13 cellular contexts compared by ENCODE assay signal in genomic region chr2:157901325-157901724, GRCh38. TPM values are rescaled to one million over a fixed set of nuclear protein-coding genes. Genes with fewer than 3 reads are reported as not detected.
DNase-seq lines count a peak whose midpoint lies in the region; ATAC-seq, FAIRE-seq and TF ChIP-seq lines count a peak whose summit lies in the region.
"Had no signal": no experiment of that assay in that cellular context is flagged by ENCODE, and none has a peak within 500 bp of the region (broad histone marks: within the 10 kb centered on the region; RNA-seq: fewer than 3 reads in every experiment).

No MANE protein-coding gene starts in this region.

- 29% methylated on average over 3 of the region's 3 CpGs for WGBS in GM12878 (ENCODE audit: insufficient coverage, insufficient replicate concordance, low lambda C conversion rate, missing lambda C conversion rate)

- ATAC-seq in GM12878, result no peak
- ATAC-seq: gastroesophageal sphincter, psoas muscle had no signal

- H3K4me2 ChIP-seq in GM12878 (ENCODE audit: control insufficient read depth, insufficient read depth) (no peak overlapping the region), neural progenitor cell (no peak overlapping the region)

- H3K27ac Mint-ChIP-seq in activated CD4-positive, alpha-beta T cell treated with anti-CD3 and anti-CD28 coated beads, Interleukin-2, amount 10 ng/mL, durations not matched to agents 7 days and 5 days, result peak overlapping the region; percentile 100
- no peak overlapping the region for H3K27ac Mint-ChIP-seq in neural progenitor cell

- no peaks in the 10 kb centered on the region for H3F3A ChIP-seq in neural progenitor cell (ENCODE audit: low read depth)

- FAIRE-seq in GM12878 (lab: Jason Lieb, UNC), result no peak
- FAIRE-seq: HTR-8/SVneo had no signal

- in situ Hi-C loops in GM12878 (cut with MboI), result no loop called here

- CTCF ChIA-PET in activated CD4-positive, alpha-beta T cell treated with anti-CD3 and anti-CD28 coated beads, Interleukin-2, amount 10 ng/mL, durations not matched to agents 7 days and 5 days (lab: Charles Lee), result interaction anchor here (0.5 to 3.5 kb wide), 10 partner anchors 9 to 409 kb away, joined by 3 to 17 read pairs (median 4); partner anchors contain the start of gene ACVR1
- CTCF ChIA-PET in GM12878 (lab: Yijun Ruan, JAX), result interaction anchor here (0.5 to 1.5 kb wide), 5 partner anchors 9 to 123 kb away, joined by 3 to 5 read pairs (median 4); no protein-coding TSS in a partner anchor

- H3K9ac ChIP-seq in GM12878 (ENCODE audit: control insufficient read depth, insufficient read depth, low read length) (no peak overlapping the region), neural progenitor cell (no peak overlapping the region)

- peaks cover 4% of the 10 kb centered on the region for H3K9me3 Mint-ChIP-seq in activated CD4-positive, alpha-beta T cell treated with anti-CD3 and anti-CD28 coated beads, Interleukin-2, amount 10 ng/mL, durations not matched to agents 7 days and 5 days
- H3K9me3 Mint-ChIP-seq in neural progenitor cell, result peaks cover 2% of the 10 kb centered on the region

- SMC1A ChIA-PET in GM12878 (lab: Charles Lee; ENCODE audit: uncharacterized antibody, unreplicated experiment), result interaction anchor here (1.9 kb wide), 1 partner anchor 10 kb away, joined by 7 read pairs; no protein-coding TSS in a partner anchor

- no peak for TF ChIP-seq RAD21 in GM12878 (IDR thresholded peaks at IDR 0.05; ENCODE audit: insufficient read depth, low read depth, low read length)

- BruUV-seq in GM12878 (replicated peaks; lab: Mats Ljungman, UMichigan), result no TSS peak

- H3K4me3 ChIP-seq in GM12878 (no peak overlapping the region), neural progenitor cell (no peak overlapping the region), coronary artery (no peak overlapping the region)
- H3K4me3 ChIP-seq: gastroesophageal sphincter, psoas muscle, thyroid gland had no signal

- no peaks in the 10 kb centered on the region for H3K36me3 ChIP-seq in GM12878 (ENCODE audit: control insufficient read depth in 2 of 2, insufficient read depth in 2 of 2, low read length in 1 of 2)
- H3K36me3 ChIP-seq in neural progenitor cell, result no peaks in the 10 kb centered on the region
- H3K36me3 ChIP-seq: gastroesophageal sphincter, thyroid gland had no signal

- H3K4me1 Mint-ChIP-seq in activated CD4-positive, alpha-beta T cell treated with anti-CD3 and anti-CD28 coated beads, Interleukin-2, amount 10 ng/mL, durations not matched to agents 7 days and 5 days, result peaks cover 59% of the 10 kb centered on the region
- peaks cover 5% of the 10 kb centered on the region for H3K4me1 Mint-ChIP-seq in neural progenitor cell

- TF ChIP-seq EP300 in GM12878 (IDR thresholded peaks at IDR 0.05; ENCODE audit: borderline replicate concordance in 1 of 2, control insufficient read depth in 1 of 2, low read depth in 2 of 2, low read length in 2 of 2), result no peak

- H4K20me1 ChIP-seq in GM12878 (ENCODE audit: control insufficient read depth, insufficient read depth), result no peaks in the 10 kb centered on the region
- H4K20me1 ChIP-seq in neural progenitor cell (ENCODE audit: low read depth), result no peaks in the 10 kb centered on the region

- peak in 2 of 3 experiments; percentile 19 to 44; a peak in 3 of 6 replicates for TF ChIP-seq CTCF in GM12878 (IDR thresholded peaks at IDR 0.05 in 2 of 3, conservative IDR thresholded peaks at IDR 0.05 in 1 of 3; ENCODE audit: control insufficient read depth in 2 of 3, extremely low read depth in 1 of 3, insufficient read depth in 1 of 3, low read depth in 3 of 3, low read length in 3 of 3)
- TF ChIP-seq CTCF in neural progenitor cell (IDR thresholded peaks at IDR 0.05), result peak; percentile 47
- TF ChIP-seq CTCF in coronary artery (IDR thresholded peaks at IDR 0.05), result no peak

- RAD21 ChIA-PET in GM12878 (lab: Charles Lee; ENCODE audit: unreplicated experiment), result no interaction called here

- H2AFZ ChIP-seq in GM12878 (ENCODE audit: control insufficient read depth, low read depth, low read length) (no peak overlapping the region), neural progenitor cell (replicated peaks) (no peak overlapping the region)

- no peak overlapping the region for H3K4me3 Mint-ChIP-seq in activated CD4-positive, alpha-beta T cell treated with anti-CD3 and anti-CD28 coated beads, Interleukin-2, amount 10 ng/mL, durations not matched to agents 7 days and 5 days
- no peak overlapping the region for H3K4me3 Mint-ChIP-seq in neural progenitor cell

- H3K9me3 ChIP-seq in GM12878 (replicated peaks; ENCODE audit: control insufficient read depth, insufficient read depth, low read length) (no peaks in the 10 kb centered on the region), neural progenitor cell (ENCODE audit: low read depth) (no peaks in the 10 kb centered on the region)
- H3K9me3 ChIP-seq: gastroesophageal sphincter, psoas muscle, thyroid gland had no signal

- H3K27me3 Mint-ChIP-seq in activated CD4-positive, alpha-beta T cell treated with anti-CD3 and anti-CD28 coated beads, Interleukin-2, amount 10 ng/mL, durations not matched to agents 7 days and 5 days, result no peaks in the 10 kb centered on the region
- peaks cover 2% of the 10 kb centered on the region for H3K27me3 Mint-ChIP-seq in neural progenitor cell (ENCODE audit: insufficient read depth, low read depth)

- intact Hi-C loops in GM12878 (cut with micrococcal nuclease; ENCODE audit: unreplicated experiment), result no loop called here

- H3K79me2 ChIP-seq in GM12878 (ENCODE audit: control insufficient read depth, insufficient read depth, low read length) (no peaks in the 10 kb centered on the region), neural progenitor cell (ENCODE audit: low read depth) (no peaks in the 10 kb centered on the region)

- peaks cover 5% of the 10 kb centered on the region for H3K4me1 ChIP-seq in GM12878 (ENCODE audit: control insufficient read depth, insufficient read depth, low read length)
- H3K4me1 ChIP-seq in neural progenitor cell, result no peaks in the 10 kb centered on the region
- H3K4me1 ChIP-seq: gastroesophageal sphincter, psoas muscle had no signal

- no peaks in the 10 kb centered on the region for H3K27me3 ChIP-seq in GM12878 (replicated peaks in 1 of 2; ENCODE audit: control insufficient read depth in 2 of 2, insufficient read depth in 2 of 2, low read length in 1 of 2)
- no peaks in the 10 kb centered on the region for H3K27me3 ChIP-seq in neural progenitor cell
- H3K27me3 ChIP-seq: gastroesophageal sphincter, thyroid gland had no signal

- DNase-seq in activated CD4-positive, alpha-beta T cell treated with anti-CD3 and anti-CD28 coated beads, Interleukin-2, amount 10 ng/mL, durations not matched to agents 7 days and 5 days, result no peak
- no peak for DNase-seq in activated CD4-positive, alpha-beta T cell treated with anti-CD3 and anti-CD28 coated beads, Interleukin-2, amount 50 U/mL, for 1 hour
- DNase-seq in LHCN-M2 (ENCODE audit: low read depth), result peak; percentile 15
- DNase-seq in GM12878 (ENCODE audit: low read depth, low spot score), result no peak
- no peak for DNase-seq in neural progenitor cell (ENCODE audit: low spot score)
- DNase-seq in coronary artery (ENCODE audit: low spot score), result no peak
- no peak for DNase-seq in NCI-H69 (lab: John Stamatoyannopoulos, UW)
- no peak for DNase-seq in activated CD4-positive, CD25-positive, alpha-beta regulatory T cell treated with anti-CD3 and anti-CD28 coated beads, Interleukin-2, amount 50 U/mL, for 72 hours
- DNase-seq: psoas muscle, SIG-M5, thyroid gland had no signal

- peaks cover 19% of the 10 kb centered on the region for H3K36me3 Mint-ChIP-seq in activated CD4-positive, alpha-beta T cell treated with anti-CD3 and anti-CD28 coated beads, Interleukin-2, amount 10 ng/mL, durations not matched to agents 7 days and 5 days (ENCODE audit: low read depth)
- no peaks in the 10 kb centered on the region for H3K36me3 Mint-ChIP-seq in neural progenitor cell

- TF ChIP-seq POLR2A in GM12878 (IDR thresholded peaks at IDR 0.05; ENCODE audit: low read depth, low read length), result no peak

- POLR2A ChIA-PET in activated CD4-positive, alpha-beta T cell treated with anti-CD3 and anti-CD28 coated beads, Interleukin-2, amount 10 ng/mL, durations not matched to agents 7 days and 5 days (lab: Charles Lee), result no interaction called here
- POLR2A ChIA-PET in GM12878 (lab: Charles Lee), result no interaction called here

- H3K27ac ChIP-seq in GM12878 (ENCODE audit: control insufficient read depth, insufficient read depth) (no peak overlapping the region), neural progenitor cell (no peak overlapping the region), coronary artery (no peak overlapping the region)
- H3K27ac ChIP-seq: gastroesophageal sphincter, psoas muscle, thyroid gland had no signal

TF ChIP-seq in GM12878, 131 proteins besides CTCF, POLR2A, EP300 and RAD21 (continues in another document):
- TF ChIP-seq SMAD1 (IDR thresholded peaks at IDR 0.05; ENCODE audit: low read depth, partially characterized antibody), result no peak

RNA-seq across cellular contexts. Expression of gene ACVR1, which starts 25.2 kb away (rescaled TPM):
- 10 to 100 TPM; 26.0 to 29.6 TPM for total RNA-seq in activated CD4-positive, alpha-beta T cell treated with anti-CD3 and anti-CD28 coated beads, Interleukin-2, amount 10 ng/mL, durations not matched to agents 7 days and 5 days
- total RNA-seq in LHCN-M2 (2014; rRNA removed) (19.7 and 30.3 TPM in 2 replicates), GM12878 (2014; rRNA removed) (0.06 TPM in 1 of 2 replicates, not detected in the other), GM12878 (2014; rRNA removed; fragmentation: Illumina TruSeq; extraction: Trizol) (0.05 TPM in 1 of 2 replicates, not detected in the other), GM12878 (2021) (0.13 and 0.16 TPM in 2 replicates), neural progenitor cell (ENCODE audit: low replicate concordance) (8.2 and 14.0 TPM in 2 replicates)
- 21.5 TPM for polyA plus RNA-seq in LHCN-M2 (2012)
- total RNA-seq in GM12878 (2013; cell fraction: nucleolus; rRNA removed), result 0.13 and 0.22 TPM in 2 replicates
- polyA plus RNA-seq in GM12878 (2011; ENCODE audit: low read depth), result 0.13 TPM
- polyA plus RNA-seq in GM12878 (2011; rRNA removed) (0.07 and 0.09 TPM in 2 replicates), GM12878 (2014; fragmentation: Illumina TruSeq; extraction: Trizol) (0.21 and 0.62 TPM in 2 replicates), GM12878 (2014; fragmentation: Nextera tagmentation; extraction: Ambion mirVana) (not detected), GM12878 (2014; rRNA removed) (not detected in 2 replicates), GM12878 (2016; fragmentation: Nextera tagmentation; extraction: Ambion mirVana) (under 1 TPM; 0.15 to 0.24 TPM)
- polyA plus RNA-seq in GM12878 (2011; cell fraction: cytosol; rRNA removed), result 0.09 and 0.23 TPM in 2 replicates
- 0.07 and 0.12 TPM in 2 replicates for polyA plus RNA-seq in GM12878 (2011; cell fraction: nucleus; rRNA removed)
- 0.08 and 0.15 TPM in 2 replicates for polyA plus RNA-seq in GM12878 (2012)
- 0.31 and 1.0 TPM in 2 replicates for polyA minus RNA-seq in GM12878 (2011; rRNA and poly(A)+ RNA removed)
- not detected in 2 replicates for polyA minus RNA-seq in GM12878 (2011; cell fraction: cytosol; rRNA and poly(A)+ RNA removed)
- 0.19 TPM in 1 of 2 replicates, not detected in the other for polyA minus RNA-seq in GM12878 (2011; cell fraction: nucleus; rRNA and poly(A)+ RNA removed)
